In the genomic region with DNA sequence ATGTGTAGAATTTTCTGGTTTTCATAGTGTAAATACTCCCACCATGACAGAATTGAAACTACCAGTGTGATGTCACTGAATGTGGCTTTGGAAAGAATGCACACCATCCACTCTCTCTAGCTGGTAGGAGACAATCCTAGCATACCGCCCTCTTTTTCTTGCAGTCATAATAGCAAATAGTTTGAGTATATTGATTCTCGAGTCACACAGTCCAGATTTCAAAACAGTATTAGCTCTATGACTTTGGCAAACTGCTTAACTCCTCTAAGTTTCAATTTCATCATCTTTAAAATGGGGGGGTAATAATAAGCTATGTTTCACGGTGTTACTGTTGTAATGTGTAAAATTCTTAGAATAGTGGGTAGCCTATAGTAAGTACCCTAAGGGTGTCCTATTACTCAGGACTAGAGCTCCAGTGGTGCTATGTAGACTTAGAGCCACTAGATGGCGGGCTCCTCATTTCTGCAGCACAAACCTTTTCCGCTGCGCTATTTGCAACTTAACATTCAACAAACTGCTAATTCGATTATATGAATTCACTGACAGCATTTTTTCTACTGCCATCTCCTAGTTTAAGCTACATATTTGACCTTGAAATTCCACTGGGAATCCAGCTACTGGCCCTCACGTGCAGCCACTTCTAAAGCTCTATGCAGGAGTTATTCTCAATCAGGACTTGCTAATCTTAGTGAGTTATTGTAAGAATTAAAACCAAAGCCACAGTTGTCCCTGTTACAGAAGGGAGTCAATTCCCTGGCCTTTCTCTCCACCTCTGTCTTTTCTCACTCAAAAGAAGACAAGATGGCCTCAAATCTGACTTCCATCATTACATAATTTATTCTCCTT, we compare ENCODE assay signal across 8 cellular contexts. TPM values are rescaled to one million over a fixed set of nuclear protein-coding genes. Genes with fewer than 3 reads are reported as not detected.
DNase-seq lines count a peak whose midpoint lies in the region; ATAC-seq and TF ChIP-seq lines count a peak whose summit lies in the region.

No MANE protein-coding gene starts in this region.

- H3K27me3 ChIP-seq in lower lobe of right lung (ENCODE audit: low read depth) = no peaks in the 10 kb centered on the region

- peak overlapping the region; percentile 61 for H3K27ac ChIP-seq in lower lobe of right lung

- TF ChIP-seq CTCF in lower lobe of right lung (IDR thresholded peaks at IDR 0.05) = peak; percentile 91

- H3K9me3 ChIP-seq in lower lobe of right lung = no peaks in the 10 kb centered on the region

- peak; percentile 83 for DNase-seq in Ammon's horn (ENCODE audit: low spot score)
- peak; percentile 66 for DNase-seq in NCI-H345 (lab: John Stamatoyannopoulos, UW)
- peak; percentile 62 for DNase-seq in activated CD4-positive, CD25-positive, alpha-beta regulatory T cell treated with anti-CD3 and anti-CD28 coated beads, Interleukin-2, amount 50 U/mL, for 72 hours
- DNase-seq in dedifferentiated amniotic fluid mesenchymal stem cell (ENCODE audit: extremely low spot score) = peak; percentile 92
- DNase-seq in lower lobe of right lung = no peak
- DNase-seq in stimulated activated CD4-positive, alpha-beta T cell treated with anti-CD3 and anti-CD28 coated beads, TNF-alpha, amount 100 ng/mL, for 4 hours (ENCODE audit: low read depth in 3 of 3) = peak in 2 of 3 experiments; percentile 52 to 53

- H3K36me3 ChIP-seq in lower lobe of right lung = no peaks in the 10 kb centered on the region

- intact Hi-C loops in lower lobe of right lung (cut with DNase I) = loop anchor here (5.0 to 10.0 kb wide), 2 partner anchors 67 to 174 kb away; no protein-coding TSS in a partner anchor

- H3K4me3 ChIP-seq in lower lobe of right lung = no peak overlapping the region

- no peaks in the 10 kb centered on the region for H3K4me1 ChIP-seq in lower lobe of right lung

- ATAC-seq in GM18873 (IDR thresholded peaks at IDR 0.05; ENCODE audit: low FRiP score, unreplicated experiment) (peak; percentile 78), HG03139 (IDR thresholded peaks at IDR 0.05; ENCODE audit: unreplicated experiment) (peak; percentile 94), lower lobe of right lung (peak; percentile 92 to 95)

RNA-seq across cellular contexts. Expression of gene TAS2R40, which starts 18.7 kb away (rescaled TPM):
- not detected for total RNA-seq in lower lobe of right lung

RNA-seq across cellular contexts. Expression of gene GSTK1, which starts 22.7 kb away (rescaled TPM):
- total RNA-seq in lower lobe of right lung = 152 TPM

RNA-seq across cellular contexts. Expression of gene TMEM139, which starts 44.2 kb away (rescaled TPM):
- total RNA-seq in lower lobe of right lung = 25.9 TPM

RNA-seq across cellular contexts. Expression of gene CASP2, which starts 47.6 kb away (rescaled TPM):
- total RNA-seq in lower lobe of right lung = 33.7 TPM

RNA-seq across cellular contexts. Expression of gene TAS2R39, which starts 57.3 kb away (rescaled TPM):
- total RNA-seq in lower lobe of right lung = not detected
